Comparison of ENCODE assay signal across 2 cellular contexts in the genomic region with DNA sequence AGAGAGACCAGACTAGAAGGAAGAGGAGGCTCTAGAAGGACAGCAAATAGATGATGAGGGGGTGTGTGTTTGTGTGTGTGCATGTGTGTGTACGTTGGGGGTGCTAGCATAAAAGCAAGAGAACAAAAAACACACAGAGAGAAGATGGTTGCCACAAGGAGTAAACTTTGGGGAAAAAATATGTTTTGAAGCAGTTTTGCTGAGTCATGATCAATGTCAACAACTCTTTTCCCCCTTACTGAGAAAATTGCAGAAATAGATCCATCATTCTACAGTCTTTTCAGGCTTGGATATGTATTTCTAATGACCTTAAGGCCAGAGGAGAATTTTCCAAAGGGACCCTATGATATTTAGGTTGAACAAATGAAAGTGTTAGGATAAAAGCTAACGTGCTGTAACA.
TF ChIP-seq lines count a peak whose summit lies in the region.

No MANE protein-coding gene starts in this region.

TF ChIP-seq in HepG2, 621 proteins besides CTCF, POLR2A, EP300 and RAD21:
- peak; percentile 71 for TF ChIP-seq MAFF (IDR thresholded peaks at IDR 0.05; ENCODE audit: low read depth, low read length)
- TF ChIP-seq HDAC1 (CRISPR knock-in tag; IDR thresholded peaks at IDR 0.05): no peak
- TF ChIP-seq JUN (CRISPR knock-in tag; IDR thresholded peaks at IDR 0.05): no peak
- no peak for TF ChIP-seq HNRNPH1 (optimal IDR thresholded peaks at IDR 0.05; ENCODE audit: low read depth, low read length)
- TF ChIP-seq NR1H2 (CRISPR knock-in tag; IDR thresholded peaks at IDR 0.05; ENCODE audit: borderline replicate concordance, low read depth): no peak
- TF ChIP-seq, protein P1, sequence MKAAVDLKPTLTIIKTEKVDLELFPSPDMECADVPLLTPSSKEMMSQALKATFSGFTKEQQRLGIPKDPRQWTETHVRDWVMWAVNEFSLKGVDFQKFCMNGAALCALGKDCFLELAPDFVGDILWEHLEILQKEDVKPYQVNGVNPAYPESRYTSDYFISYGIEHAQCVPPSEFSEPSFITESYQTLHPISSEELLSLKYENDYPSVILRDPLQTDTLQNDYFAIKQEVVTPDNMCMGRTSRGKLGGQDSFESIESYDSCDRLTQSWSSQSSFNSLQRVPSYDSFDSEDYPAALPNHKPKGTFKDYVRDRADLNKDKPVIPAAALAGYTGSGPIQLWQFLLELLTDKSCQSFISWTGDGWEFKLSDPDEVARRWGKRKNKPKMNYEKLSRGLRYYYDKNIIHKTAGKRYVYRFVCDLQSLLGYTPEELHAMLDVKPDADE (CRISPR knock-in tag; IDR thresholded peaks at IDR 0.05): no peak
- TF ChIP-seq NFE2L2 (IDR thresholded peaks at IDR 0.05; ENCODE audit: low read length): peak; percentile 83
- no peak for TF ChIP-seq ZNF749 (CRISPR knock-in tag; IDR thresholded peaks at IDR 0.05; ENCODE audit: borderline replicate concordance)
- TF ChIP-seq ZNF572 (CRISPR knock-in tag; IDR thresholded peaks at IDR 0.05): no peak
- peak in 1 of 2 experiments; percentile 79; a peak in 2 of 4 replicates for TF ChIP-seq MAFK (conservative IDR thresholded peaks at IDR 0.05 in 1 of 2, IDR thresholded peaks at IDR 0.05 in 1 of 2; ENCODE audit: low read length in 2 of 2)
- no peak for TF ChIP-seq MXI1 (IDR thresholded peaks at IDR 0.05; ENCODE audit: borderline replicate concordance, low read depth, low read length)
- TF ChIP-seq KDM5A (IDR thresholded peaks at IDR 0.05; ENCODE audit: borderline replicate concordance, low read length): no peak
- TF ChIP-seq, protein P2, sequence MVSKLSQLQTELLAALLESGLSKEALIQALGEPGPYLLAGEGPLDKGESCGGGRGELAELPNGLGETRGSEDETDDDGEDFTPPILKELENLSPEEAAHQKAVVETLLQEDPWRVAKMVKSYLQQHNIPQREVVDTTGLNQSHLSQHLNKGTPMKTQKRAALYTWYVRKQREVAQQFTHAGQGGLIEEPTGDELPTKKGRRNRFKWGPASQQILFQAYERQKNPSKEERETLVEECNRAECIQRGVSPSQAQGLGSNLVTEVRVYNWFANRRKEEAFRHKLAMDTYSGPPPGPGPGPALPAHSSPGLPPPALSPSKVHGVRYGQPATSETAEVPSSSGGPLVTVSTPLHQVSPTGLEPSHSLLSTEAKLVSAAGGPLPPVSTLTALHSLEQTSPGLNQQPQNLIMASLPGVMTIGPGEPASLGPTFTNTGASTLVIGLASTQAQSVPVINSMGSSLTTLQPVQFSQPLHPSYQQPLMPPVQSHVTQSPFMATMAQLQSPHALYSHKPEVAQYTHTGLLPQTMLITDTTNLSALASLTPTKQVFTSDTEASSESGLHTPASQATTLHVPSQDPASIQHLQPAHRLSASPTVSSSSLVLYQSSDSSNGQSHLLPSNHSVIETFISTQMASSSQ (IDR thresholded peaks at IDR 0.05; ENCODE audit: low read depth): no peak
- TF ChIP-seq, protein P2 (CRISPR knock-in tag; IDR thresholded peaks at IDR 0.05; ENCODE audit: borderline replicate concordance): no peak
- TF ChIP-seq, protein P3, sequence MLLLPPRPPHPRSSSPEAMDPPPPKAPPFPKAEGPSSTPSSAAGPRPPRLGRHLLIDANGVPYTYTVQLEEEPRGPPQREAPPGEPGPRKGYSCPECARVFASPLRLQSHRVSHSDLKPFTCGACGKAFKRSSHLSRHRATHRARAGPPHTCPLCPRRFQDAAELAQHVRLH (CRISPR knock-in tag; IDR thresholded peaks at IDR 0.05; ENCODE audit: borderline replicate concordance, low read depth): no peak
- no peak for TF ChIP-seq ZNF547 (CRISPR knock-in tag; IDR thresholded peaks at IDR 0.05)
- TF ChIP-seq ZNF839 (CRISPR knock-in tag; IDR thresholded peaks at IDR 0.05; ENCODE audit: borderline replicate concordance): no peak
- TF ChIP-seq CENPX (CRISPR knock-in tag; IDR thresholded peaks at IDR 0.05): no peak
- TF ChIP-seq STAG1 (CRISPR knock-in tag; IDR thresholded peaks at IDR 0.05): no peak

TF ChIP-seq in GM23338, 12 proteins besides CTCF, POLR2A, EP300 and RAD21:
- TF ChIP-seq, protein P1 (IDR thresholded peaks at IDR 0.05): no peak
- TF ChIP-seq CREB1 (CRISPR knock-in tag; IDR thresholded peaks at IDR 0.05; ENCODE audit: low read depth) (no peak), NANOG (IDR thresholded peaks at IDR 0.05; ENCODE audit: borderline replicate concordance) (no peak), ZNF331 (CRISPR knock-in tag; IDR thresholded peaks at IDR 0.05; ENCODE audit: low read depth) (no peak), JUNB (IDR thresholded peaks at IDR 0.05; ENCODE audit: unreplicated experiment) (no peak), ZNF114 (CRISPR knock-in tag; IDR thresholded peaks at IDR 0.05) (no peak), STAT1 (IDR thresholded peaks at IDR 0.05; ENCODE audit: unreplicated experiment) (no peak), EZH2phosphoT487 (IDR thresholded peaks at IDR 0.05; ENCODE audit: unreplicated experiment) (no peak), POLR2AphosphoS5 (IDR thresholded peaks at IDR 0.05; ENCODE audit: low read depth) (no peak), EZH2 (IDR thresholded peaks at IDR 0.05; ENCODE audit: low read depth, unreplicated experiment) (no peak)
- TF ChIP-seq, protein P4, sequence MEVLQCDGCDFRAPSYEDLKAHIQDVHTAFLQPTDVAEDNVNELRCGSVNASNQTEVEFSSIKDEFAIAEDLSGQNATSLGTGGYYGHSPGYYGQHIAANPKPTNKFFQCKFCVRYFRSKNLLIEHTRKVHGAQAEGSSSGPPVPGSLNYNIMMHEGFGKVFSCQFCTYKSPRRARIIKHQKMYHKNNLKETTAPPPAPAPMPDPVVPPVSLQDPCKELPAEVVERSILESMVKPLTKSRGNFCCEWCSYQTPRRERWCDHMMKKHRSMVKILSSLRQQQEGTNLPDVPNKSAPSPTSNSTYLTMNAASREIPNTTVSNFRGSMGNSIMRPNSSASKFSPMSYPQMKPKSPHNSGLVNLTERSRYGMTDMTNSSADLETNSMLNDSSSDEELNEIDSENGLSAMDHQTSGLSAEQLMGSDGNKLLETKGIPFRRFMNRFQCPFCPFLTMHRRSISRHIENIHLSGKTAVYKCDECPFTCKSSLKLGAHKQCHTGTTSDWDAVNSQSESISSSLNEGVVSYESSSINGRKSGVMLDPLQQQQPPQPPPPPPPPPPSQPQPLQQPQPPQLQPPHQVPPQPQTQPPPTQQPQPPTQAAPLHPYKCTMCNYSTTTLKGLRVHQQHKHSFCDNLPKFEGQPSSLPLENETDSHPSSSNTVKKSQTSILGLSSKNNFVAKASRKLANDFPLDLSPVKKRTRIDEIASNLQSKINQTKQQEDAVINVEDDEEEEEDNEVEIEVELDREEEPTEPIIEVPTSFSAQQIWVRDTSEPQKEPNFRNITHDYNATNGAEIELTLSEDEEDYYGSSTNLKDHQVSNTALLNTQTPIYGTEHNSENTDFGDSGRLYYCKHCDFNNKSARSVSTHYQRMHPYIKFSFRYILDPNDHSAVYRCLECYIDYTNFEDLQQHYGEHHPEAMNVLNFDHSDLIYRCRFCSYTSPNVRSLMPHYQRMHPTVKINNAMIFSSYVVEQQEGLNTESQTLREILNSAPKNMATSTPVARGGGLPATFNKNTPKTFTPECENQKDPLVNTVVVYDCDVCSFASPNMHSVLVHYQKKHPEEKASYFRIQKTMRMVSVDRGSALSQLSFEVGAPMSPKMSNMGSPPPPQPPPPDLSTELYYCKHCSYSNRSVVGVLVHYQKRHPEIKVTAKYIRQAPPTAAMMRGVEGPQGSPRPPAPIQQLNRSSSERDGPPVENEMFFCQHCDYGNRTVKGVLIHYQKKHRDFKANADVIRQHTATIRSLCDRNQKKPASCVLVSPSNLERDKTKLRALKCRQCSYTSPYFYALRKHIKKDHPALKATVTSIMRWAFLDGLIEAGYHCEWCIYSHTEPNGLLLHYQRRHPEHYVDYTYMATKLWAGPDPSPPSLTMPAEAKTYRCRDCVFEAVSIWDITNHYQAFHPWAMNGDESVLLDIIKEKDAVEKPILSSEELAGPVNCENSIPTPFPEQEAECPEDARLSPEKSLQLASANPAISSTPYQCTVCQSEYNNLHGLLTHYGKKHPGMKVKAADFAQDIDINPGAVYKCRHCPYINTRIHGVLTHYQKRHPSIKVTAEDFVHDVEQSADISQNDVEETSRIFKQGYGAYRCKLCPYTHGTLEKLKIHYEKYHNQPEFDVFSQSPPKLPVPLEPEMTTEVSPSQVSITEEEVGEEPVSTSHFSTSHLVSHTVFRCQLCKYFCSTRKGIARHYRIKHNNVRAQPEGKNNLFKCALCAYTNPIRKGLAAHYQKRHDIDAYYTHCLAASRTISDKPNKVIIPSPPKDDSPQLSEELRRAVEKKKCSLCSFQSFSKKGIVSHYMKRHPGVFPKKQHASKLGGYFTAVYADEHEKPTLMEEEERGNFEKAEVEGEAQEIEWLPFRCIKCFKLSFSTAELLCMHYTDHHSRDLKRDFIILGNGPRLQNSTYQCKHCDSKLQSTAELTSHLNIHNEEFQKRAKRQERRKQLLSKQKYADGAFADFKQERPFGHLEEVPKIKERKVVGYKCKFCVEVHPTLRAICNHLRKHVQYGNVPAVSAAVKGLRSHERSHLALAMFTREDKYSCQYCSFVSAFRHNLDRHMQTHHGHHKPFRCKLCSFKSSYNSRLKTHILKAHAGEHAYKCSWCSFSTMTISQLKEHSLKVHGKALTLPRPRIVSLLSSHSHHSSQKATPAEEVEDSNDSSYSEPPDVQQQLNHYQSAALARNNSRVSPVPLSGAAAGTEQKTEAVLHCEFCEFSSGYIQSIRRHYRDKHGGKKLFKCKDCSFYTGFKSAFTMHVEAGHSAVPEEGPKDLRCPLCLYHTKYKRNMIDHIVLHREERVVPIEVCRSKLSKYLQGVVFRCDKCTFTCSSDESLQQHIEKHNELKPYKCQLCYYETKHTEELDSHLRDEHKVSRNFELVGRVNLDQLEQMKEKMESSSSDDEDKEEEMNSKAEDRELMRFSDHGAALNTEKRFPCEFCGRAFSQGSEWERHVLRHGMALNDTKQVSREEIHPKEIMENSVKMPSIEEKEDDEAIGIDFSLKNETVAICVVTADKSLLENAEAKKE (CRISPR knock-in tag; IDR thresholded peaks at IDR 0.05): no peak
- TF ChIP-seq, protein P5, sequence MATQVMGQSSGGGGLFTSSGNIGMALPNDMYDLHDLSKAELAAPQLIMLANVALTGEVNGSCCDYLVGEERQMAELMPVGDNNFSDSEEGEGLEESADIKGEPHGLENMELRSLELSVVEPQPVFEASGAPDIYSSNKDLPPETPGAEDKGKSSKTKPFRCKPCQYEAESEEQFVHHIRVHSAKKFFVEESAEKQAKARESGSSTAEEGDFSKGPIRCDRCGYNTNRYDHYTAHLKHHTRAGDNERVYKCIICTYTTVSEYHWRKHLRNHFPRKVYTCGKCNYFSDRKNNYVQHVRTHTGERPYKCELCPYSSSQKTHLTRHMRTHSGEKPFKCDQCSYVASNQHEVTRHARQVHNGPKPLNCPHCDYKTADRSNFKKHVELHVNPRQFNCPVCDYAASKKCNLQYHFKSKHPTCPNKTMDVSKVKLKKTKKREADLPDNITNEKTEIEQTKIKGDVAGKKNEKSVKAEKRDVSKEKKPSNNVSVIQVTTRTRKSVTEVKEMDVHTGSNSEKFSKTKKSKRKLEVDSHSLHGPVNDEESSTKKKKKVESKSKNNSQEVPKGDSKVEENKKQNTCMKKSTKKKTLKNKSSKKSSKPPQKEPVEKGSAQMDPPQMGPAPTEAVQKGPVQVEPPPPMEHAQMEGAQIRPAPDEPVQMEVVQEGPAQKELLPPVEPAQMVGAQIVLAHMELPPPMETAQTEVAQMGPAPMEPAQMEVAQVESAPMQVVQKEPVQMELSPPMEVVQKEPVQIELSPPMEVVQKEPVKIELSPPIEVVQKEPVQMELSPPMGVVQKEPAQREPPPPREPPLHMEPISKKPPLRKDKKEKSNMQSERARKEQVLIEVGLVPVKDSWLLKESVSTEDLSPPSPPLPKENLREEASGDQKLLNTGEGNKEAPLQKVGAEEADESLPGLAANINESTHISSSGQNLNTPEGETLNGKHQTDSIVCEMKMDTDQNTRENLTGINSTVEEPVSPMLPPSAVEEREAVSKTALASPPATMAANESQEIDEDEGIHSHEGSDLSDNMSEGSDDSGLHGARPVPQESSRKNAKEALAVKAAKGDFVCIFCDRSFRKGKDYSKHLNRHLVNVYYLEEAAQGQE (IDR thresholded peaks at IDR 0.05; ENCODE audit: unreplicated experiment): no peak
